Comparison of ENCODE assay signal across 1 cellular context in genomic region chrX:29940750-29941149, GRCh38.
TF ChIP-seq lines count a peak whose summit lies in the region.

No MANE protein-coding gene starts in this region.

TF ChIP-seq in A549, 52 proteins besides CTCF, POLR2A, EP300 and RAD21 (continued from another document):
- TF ChIP-seq USF2 (IDR thresholded peaks at IDR 0.05) (no peak), CHD4 (IDR thresholded peaks at IDR 0.05; ENCODE audit: borderline replicate concordance) (no peak), HOXB5 (CRISPR knock-in tag; IDR thresholded peaks at IDR 0.05) (no peak)
